Comparison of ENCODE assay signal across 1 cellular context in the genomic region with DNA sequence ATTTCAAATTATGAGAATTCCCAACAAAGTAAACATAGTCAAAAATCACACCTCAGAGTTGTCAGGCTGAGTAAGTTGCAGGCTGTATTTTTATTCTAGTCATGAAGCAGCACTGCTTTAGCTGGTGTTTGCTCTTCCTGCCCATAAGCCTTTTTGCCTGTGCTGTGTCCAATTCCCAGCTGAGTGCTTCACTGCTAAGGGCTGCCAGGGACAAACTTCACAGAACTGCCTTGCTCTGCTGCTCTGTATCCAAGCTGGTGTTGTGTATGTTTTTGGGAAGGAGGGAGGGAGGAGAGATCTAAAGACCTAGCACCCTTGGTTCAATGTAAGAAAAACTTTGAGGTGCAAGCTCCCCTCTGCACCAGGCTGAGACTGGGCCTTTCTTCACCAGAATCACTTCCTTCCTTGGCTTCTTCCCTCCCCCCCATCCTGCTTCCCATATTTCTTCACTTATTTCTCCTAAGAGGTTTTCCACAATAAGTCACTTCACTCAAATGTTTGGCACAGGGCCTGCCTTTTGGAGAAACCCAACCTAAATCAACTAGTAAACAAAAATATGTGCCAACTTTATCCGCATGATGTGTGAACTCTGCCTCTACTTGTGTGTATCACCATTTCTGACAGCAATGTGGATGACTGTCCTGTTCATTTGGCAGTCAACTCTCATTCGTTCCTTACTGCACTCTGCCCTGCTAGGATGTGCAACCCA.
TF ChIP-seq lines count a peak whose summit lies in the region.

No MANE protein-coding gene starts in this region.

TF ChIP-seq in IMR-90, 13 proteins besides CTCF, POLR2A, EP300 and RAD21 (continued from another document):
- TF ChIP-seq, protein P1, sequence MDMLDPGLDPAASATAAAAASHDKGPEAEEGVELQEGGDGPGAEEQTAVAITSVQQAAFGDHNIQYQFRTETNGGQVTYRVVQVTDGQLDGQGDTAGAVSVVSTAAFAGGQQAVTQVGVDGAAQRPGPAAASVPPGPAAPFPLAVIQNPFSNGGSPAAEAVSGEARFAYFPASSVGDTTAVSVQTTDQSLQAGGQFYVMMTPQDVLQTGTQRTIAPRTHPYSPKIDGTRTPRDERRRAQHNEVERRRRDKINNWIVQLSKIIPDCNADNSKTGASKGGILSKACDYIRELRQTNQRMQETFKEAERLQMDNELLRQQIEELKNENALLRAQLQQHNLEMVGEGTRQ (IDR thresholded peaks at IDR 0.05; ENCODE audit: low read depth, low read length) = no peak
- TF ChIP-seq MAZ (IDR thresholded peaks at IDR 0.05; ENCODE audit: borderline replicate concordance, low read depth, low read length) = no peak
TF ChIP-seq in IMR-90: peak in this region for 0.
